11 cellular contexts compared by ENCODE assay signal in the genomic region with DNA sequence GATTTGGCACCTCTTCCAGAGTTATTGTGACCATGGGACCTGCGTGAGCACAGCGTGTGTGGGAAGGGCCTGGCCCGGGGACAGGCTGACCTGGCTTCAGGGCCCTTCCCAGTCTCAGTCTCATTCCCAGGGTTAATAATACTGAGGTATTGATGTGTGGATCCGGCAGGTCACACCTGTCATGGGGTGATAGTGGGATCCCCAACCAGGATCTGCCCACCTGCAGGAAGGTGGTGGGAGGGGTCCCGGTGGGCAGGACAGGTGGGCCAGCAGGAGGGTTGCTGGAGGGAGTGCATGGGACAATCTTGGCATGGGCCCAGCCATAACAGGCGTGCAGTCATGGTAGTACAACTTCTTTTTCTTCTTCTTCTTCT. TPM values are rescaled to one million over a fixed set of nuclear protein-coding genes. Genes with fewer than 3 reads are reported as not detected.
A peak's percentile ranks its signal among the peaks of the same experiment; 100 is the strongest.
DNase-seq lines count a peak whose midpoint lies in the region; ATAC-seq and TF ChIP-seq lines count a peak whose summit lies in the region.
"Had no signal": no experiment of that assay in that cellular context is flagged by ENCODE, and none has a peak within 500 bp of the region (broad histone marks: within the 10 kb centered on the region; RNA-seq: fewer than 3 reads in every experiment).

No MANE protein-coding gene starts in this region.

- H3K79me2 ChIP-seq in Loucy (ENCODE audit: insufficient read depth, low read length) = no peaks in the 10 kb centered on the region

- no peaks in the 10 kb centered on the region for H3K9me2 ChIP-seq in Loucy (replicated peaks; ENCODE audit: low read depth, low read length)

- 0 out of 22 replicates have a peak overlapping the region, but pooled peaks of 1 of the 11 experiments have one; percentile 18 for H3K27ac ChIP-seq in BLaER1 treated with 17β-estradiol and CSF1 and Interleukin-3, amounts not matched to agents 10 nM and 100 nM
- peak overlapping the region; percentile 9 to 79 for H3K27ac ChIP-seq in esophagus (ENCODE audit: low read depth in 2 of 2, low read length in 1 of 2)
- H3K27ac ChIP-seq: epithelial cell of prostate had no signal

- peaks cover 27% of the 10 kb centered on the region for H3K27me3 Mint-ChIP-seq in osteocyte (ENCODE audit: unreplicated experiment)
- peaks cover 21% of the 10 kb centered on the region for H3K27me3 Mint-ChIP-seq in mesothelial cell of epicardium (ENCODE audit: low read depth)

- peaks cover 15 to 66% (median 50%) of the 10 kb centered on the region in 10 experiments for H3K4me1 ChIP-seq in BLaER1 treated with 17β-estradiol and CSF1 and Interleukin-3, amounts not matched to agents 10 nM and 100 nM
- peaks cover 16% of the 10 kb centered on the region for H3K4me1 ChIP-seq in Loucy (ENCODE audit: insufficient read depth, low read length, poor library complexity, severe bottlenecking)
- peaks cover 3 to 5% of the 10 kb centered on the region in 2 donors for H3K4me1 ChIP-seq in esophagus (ENCODE audit: control insufficient read depth in 2 of 2, insufficient read depth in 2 of 2, low read length in 1 of 2)

- H3K4me1 Mint-ChIP-seq in osteocyte (ENCODE audit: unreplicated experiment) (peaks cover 34% of the 10 kb centered on the region), mesothelial cell of epicardium (peaks cover 22% of the 10 kb centered on the region)

- no peak overlapping the region for H3K4me3 ChIP-seq in BLaER1 treated with 17β-estradiol and CSF1 and Interleukin-3, amounts not matched to agents 10 nM and 100 nM
- H3K4me3 ChIP-seq in Loucy (ENCODE audit: low read length, poor library complexity, severe bottlenecking) (no peak overlapping the region), esophagus (ENCODE audit: low read depth in 1 of 2, low read length in 2 of 2) (no peak overlapping the region)
- H3K4me3 ChIP-seq: mucosa of descending colon had no signal

- H3K9ac ChIP-seq in BLaER1 treated with 17β-estradiol and CSF1 and Interleukin-3, amounts not matched to agents 10 nM and 100 nM = no peak overlapping the region
- H3K9ac ChIP-seq in Loucy (ENCODE audit: low read depth, low read length, poor library complexity, severe bottlenecking) = no peak overlapping the region

- 34 to 35% methylated on average over 6 of the region's 6 CpGs for WGBS in esophagus, 2 donors

- DNase-seq in osteocyte (ENCODE audit: extremely low spot score, unreplicated experiment) (peak; percentile 71), mesothelial cell of epicardium (ENCODE audit: low spot score in 2 of 2, unreplicated experiment in 2 of 2) (no peak), NCI-H748 treated with DMSO at 0.1 percent for 48 hours (lab: John Stamatoyannopoulos, UW) (no peak), cerebellar cortex (ENCODE audit: low spot score) (no peak)
- DNase-seq: SIG-M5 had no signal

- no peaks in the 10 kb centered on the region for H3K36me3 ChIP-seq in BLaER1 treated with 17β-estradiol and CSF1 and Interleukin-3, amounts not matched to agents 10 nM and 100 nM
- no peaks in the 10 kb centered on the region for H3K36me3 ChIP-seq in Loucy (ENCODE audit: insufficient read depth, low read length)
- H3K36me3 ChIP-seq in esophagus (ENCODE audit: control insufficient read depth in 2 of 2, insufficient read depth in 2 of 2, low read length in 1 of 2) = no peaks in the 10 kb centered on the region

- H3K27me3 ChIP-seq in BLaER1 treated with 17β-estradiol and CSF1 and Interleukin-3, amounts not matched to agents 10 nM and 100 nM = peaks cover 43 to 65% (median 47%) of the 10 kb centered on the region in 11 experiments
- no peaks in the 10 kb centered on the region for H3K27me3 ChIP-seq in Loucy (ENCODE audit: insufficient read depth, low read length, poor library complexity, severe bottlenecking)
- H3K27me3 ChIP-seq in esophagus (ENCODE audit: control insufficient read depth in 1 of 2, insufficient read depth in 2 of 2, low read length in 2 of 2) = no peaks in the 10 kb centered on the region

- H3K4me3 Mint-ChIP-seq in osteocyte (ENCODE audit: unreplicated experiment) (no peak overlapping the region), mesothelial cell of epicardium (no peak overlapping the region)

- H3K27ac Mint-ChIP-seq in osteocyte (ENCODE audit: unreplicated experiment) (no peak overlapping the region), mesothelial cell of epicardium (no peak overlapping the region)

- H3K36me3 Mint-ChIP-seq in osteocyte (ENCODE audit: unreplicated experiment) (peaks cover 2% of the 10 kb centered on the region), mesothelial cell of epicardium (no peaks in the 10 kb centered on the region)

- peaks cover 0 to 30% (median 0%) of the 10 kb centered on the region in 11 experiments; a peak in 4 of 22 replicates for H4K20me1 ChIP-seq in BLaER1 treated with 17β-estradiol and CSF1 and Interleukin-3, amounts not matched to agents 10 nM and 100 nM
- H4K20me1 ChIP-seq in Loucy (ENCODE audit: insufficient read depth, low read length, poor library complexity, severe bottlenecking) = no peaks in the 10 kb centered on the region

- TF ChIP-seq CTCF in Loucy (conservative IDR thresholded peaks at IDR 0.05; ENCODE audit: low read length) = peak; percentile 7
- TF ChIP-seq CTCF in osteocyte (IDR thresholded peaks at IDR 0.05) = no peak
- TF ChIP-seq CTCF in mesothelial cell of epicardium (IDR thresholded peaks at IDR 0.05; ENCODE audit: unreplicated experiment) = no peak

- no peak for ATAC-seq in GM19328 (IDR thresholded peaks at IDR 0.05; ENCODE audit: unreplicated experiment)

- no peaks in the 10 kb centered on the region for H3F3A ChIP-seq in Loucy (ENCODE audit: low read depth)

- peak overlapping the region in 6 of 11 experiments; percentile 4 to 53 (median 44); a peak in 5 of 22 replicates for H3K4me2 ChIP-seq in BLaER1 treated with 17β-estradiol and CSF1 and Interleukin-3, amounts not matched to agents 10 nM and 100 nM
- H3K4me2 ChIP-seq in Loucy (ENCODE audit: low read depth, low read length, poor library complexity, severe bottlenecking) = no peak overlapping the region

- H3K9me3 ChIP-seq in BLaER1 treated with 17β-estradiol and CSF1 and Interleukin-3, amounts not matched to agents 10 nM and 100 nM (replicated peaks in 1 of 11) = peaks cover 0 to 6% (median 0%) of the 10 kb centered on the region in 11 experiments; a peak in 3 of 22 replicates
- no peaks in the 10 kb centered on the region for H3K9me3 ChIP-seq in Loucy (ENCODE audit: insufficient read depth, low read depth, low read length)
- H3K9me3 ChIP-seq in esophagus (ENCODE audit: control insufficient read depth in 2 of 2, insufficient read depth in 1 of 2, low read depth in 1 of 2, low read length in 1 of 2) = no peaks in the 10 kb centered on the region
- H3K9me3 ChIP-seq: mucosa of descending colon had no signal

- no peak overlapping the region; the same call in 1 of the 2 replicates for H2AFZ ChIP-seq in Loucy (ENCODE audit: low read length)

- H3K9me3 Mint-ChIP-seq in osteocyte (ENCODE audit: unreplicated experiment) = no peaks in the 10 kb centered on the region
- H3K9me3 Mint-ChIP-seq in mesothelial cell of epicardium = no peaks in the 10 kb centered on the region

RNA-seq across cellular contexts. Expression of gene COL15A1, which starts 55.4 kb away (rescaled TPM):
- polyA plus RNA-seq in esophagus = 1 to 10 TPM; 5.2 to 7.3 TPM
- total RNA-seq in osteocyte (0.34 and 0.81 TPM in 2 replicates), mesothelial cell of epicardium (42.4 to 51.0 TPM (median 50.1 TPM) in 3 replicates)

Comparison
In these comparisons a context has a peak if more than half of its experiments do, and no peak if none do; other contexts are left out.
1. RNA of gene COL15A1, which starts 55.4 kb away (total RNA-seq): 42.4 to 51.0 TPM in mesothelial cell of epicardium; 0.34 to 0.81 TPM in osteocyte; every median in the first group is over 10 times any median in the second.